In the genomic region with DNA sequence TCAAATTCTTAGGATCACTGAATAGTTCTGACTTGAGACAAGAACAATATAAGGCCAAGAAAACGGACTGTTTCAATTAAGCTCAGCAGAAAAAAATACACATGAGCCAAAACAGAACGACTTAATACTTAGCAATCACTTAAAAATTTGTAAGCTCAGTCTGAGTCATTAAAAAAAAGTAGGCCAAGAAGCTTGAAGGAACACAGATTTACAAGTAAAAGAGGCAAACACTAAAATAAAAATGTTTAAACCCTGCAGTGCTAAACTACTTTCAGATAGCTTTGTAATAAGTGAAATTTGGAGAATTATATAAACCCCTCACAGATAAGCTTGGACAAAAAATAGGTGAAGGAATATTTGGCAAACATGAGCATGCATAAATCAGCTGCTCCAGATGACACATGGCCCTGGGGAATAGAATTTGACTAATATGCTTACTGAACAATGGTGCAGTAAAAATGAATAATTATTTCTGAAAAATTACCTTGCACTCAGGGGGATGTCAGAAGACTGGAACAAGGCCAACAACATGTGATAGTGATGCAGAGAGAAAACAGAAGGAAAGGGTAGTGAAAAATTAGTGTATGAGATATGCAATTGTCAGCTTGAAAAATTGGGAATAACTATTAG, we compare ENCODE assay signal across 1 cellular context.
TF ChIP-seq lines count a peak whose summit lies in the region.

No MANE protein-coding gene starts in this region.

TF ChIP-seq in GM12878, 131 proteins besides CTCF, POLR2A, EP300 and RAD21 (continued from another document and continues in another):
- TF ChIP-seq USF2 (IDR thresholded peaks at IDR 0.05; ENCODE audit: borderline replicate concordance, low read depth, low read length): no peak
- no peak for TF ChIP-seq SKIL (IDR thresholded peaks at IDR 0.05; ENCODE audit: low read depth, poor library complexity, severe bottlenecking)
- TF ChIP-seq, protein P1, sequence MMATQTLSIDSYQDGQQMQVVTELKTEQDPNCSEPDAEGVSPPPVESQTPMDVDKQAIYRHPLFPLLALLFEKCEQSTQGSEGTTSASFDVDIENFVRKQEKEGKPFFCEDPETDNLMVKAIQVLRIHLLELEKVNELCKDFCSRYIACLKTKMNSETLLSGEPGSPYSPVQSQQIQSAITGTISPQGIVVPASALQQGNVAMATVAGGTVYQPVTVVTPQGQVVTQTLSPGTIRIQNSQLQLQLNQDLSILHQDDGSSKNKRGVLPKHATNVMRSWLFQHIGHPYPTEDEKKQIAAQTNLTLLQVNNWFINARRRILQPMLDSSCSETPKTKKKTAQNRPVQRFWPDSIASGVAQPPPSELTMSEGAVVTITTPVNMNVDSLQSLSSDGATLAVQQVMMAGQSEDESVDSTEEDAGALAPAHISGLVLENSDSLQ (IDR thresholded peaks at IDR 0.05): peak; percentile 33; the same call in 1 of the 2 replicates
- TF ChIP-seq ZNF217 (IDR thresholded peaks at IDR 0.05): no peak
- TF ChIP-seq REST (IDR thresholded peaks at IDR 0.05; ENCODE audit: low read depth, low read length): no peak
- TF ChIP-seq HDAC6 (IDR thresholded peaks at IDR 0.05; ENCODE audit: unreplicated experiment): no peak
- TF ChIP-seq KAT2A (conservative IDR thresholded peaks at IDR 0.05; ENCODE audit: control insufficient read depth, low read depth, low read length): no peak
- TF ChIP-seq CHD2 (IDR thresholded peaks at IDR 0.05; ENCODE audit: borderline replicate concordance, low read depth, low read length): no peak
- TF ChIP-seq DPF2 (IDR thresholded peaks at IDR 0.05): 0 out of 2 replicates have a peak, but pooled peaks have one; percentile 30
- no peak for TF ChIP-seq NFXL1 (IDR thresholded peaks at IDR 0.05; ENCODE audit: borderline replicate concordance)
- no peak for TF ChIP-seq PAX8 (IDR thresholded peaks at IDR 0.05)
- TF ChIP-seq, protein P2, sequence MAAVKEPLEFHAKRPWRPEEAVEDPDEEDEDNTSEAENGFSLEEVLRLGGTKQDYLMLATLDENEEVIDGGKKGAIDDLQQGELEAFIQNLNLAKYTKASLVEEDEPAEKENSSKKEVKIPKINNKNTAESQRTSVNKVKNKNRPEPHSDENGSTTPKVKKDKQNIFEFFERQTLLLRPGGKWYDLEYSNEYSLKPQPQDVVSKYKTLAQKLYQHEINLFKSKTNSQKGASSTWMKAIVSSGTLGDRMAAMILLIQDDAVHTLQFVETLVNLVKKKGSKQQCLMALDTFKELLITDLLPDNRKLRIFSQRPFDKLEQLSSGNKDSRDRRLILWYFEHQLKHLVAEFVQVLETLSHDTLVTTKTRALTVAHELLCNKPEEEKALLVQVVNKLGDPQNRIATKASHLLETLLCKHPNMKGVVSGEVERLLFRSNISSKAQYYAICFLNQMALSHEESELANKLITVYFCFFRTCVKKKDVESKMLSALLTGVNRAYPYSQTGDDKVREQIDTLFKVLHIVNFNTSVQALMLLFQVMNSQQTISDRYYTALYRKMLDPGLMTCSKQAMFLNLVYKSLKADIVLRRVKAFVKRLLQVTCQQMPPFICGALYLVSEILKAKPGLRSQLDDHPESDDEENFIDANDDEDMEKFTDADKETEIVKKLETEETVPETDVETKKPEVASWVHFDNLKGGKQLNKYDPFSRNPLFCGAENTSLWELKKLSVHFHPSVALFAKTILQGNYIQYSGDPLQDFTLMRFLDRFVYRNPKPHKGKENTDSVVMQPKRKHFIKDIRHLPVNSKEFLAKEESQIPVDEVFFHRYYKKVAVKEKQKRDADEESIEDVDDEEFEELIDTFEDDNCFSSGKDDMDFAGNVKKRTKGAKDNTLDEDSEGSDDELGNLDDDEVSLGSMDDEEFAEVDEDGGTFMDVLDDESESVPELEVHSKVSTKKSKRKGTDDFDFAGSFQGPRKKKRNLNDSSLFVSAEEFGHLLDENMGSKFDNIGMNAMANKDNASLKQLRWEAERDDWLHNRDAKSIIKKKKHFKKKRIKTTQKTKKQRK (IDR thresholded peaks at IDR 0.05; ENCODE audit: low read depth, low read length): no peak
- TF ChIP-seq FOS (IDR thresholded peaks at IDR 0.05; ENCODE audit: borderline replicate concordance, extremely low read depth, insufficient read length): no peak
- TF ChIP-seq HCFC1 (IDR thresholded peaks at IDR 0.05; ENCODE audit: low read length): no peak
- TF ChIP-seq SMARCA5 (IDR thresholded peaks at IDR 0.05): no peak
- TF ChIP-seq IKZF2 (IDR thresholded peaks at IDR 0.05): 0 out of 4 replicates have a peak, but pooled peaks of 1 of the 2 experiments have one; percentile 26
- no peak for TF ChIP-seq GABPA (IDR thresholded peaks at IDR 0.05; ENCODE audit: low read depth)
- peak; percentile 53; the same call in 1 of the 3 replicates for TF ChIP-seq POU2F2 (IDR thresholded peaks at IDR 0.05; ENCODE audit: borderline replicate concordance, low read depth, low read length)
- no peak for TF ChIP-seq STAT3 (IDR thresholded peaks at IDR 0.05; ENCODE audit: low read depth, low read length)
- no peak for TF ChIP-seq NR2F1 (conservative IDR thresholded peaks at IDR 0.05)
- TF ChIP-seq IRF4 (IDR thresholded peaks at IDR 0.05; ENCODE audit: low read depth, low read length): no peak
- no peak for TF ChIP-seq ZBTB33 (IDR thresholded peaks at IDR 0.05)
- no peak for TF ChIP-seq ZBTB4 (CRISPR knock-in tag; IDR thresholded peaks at IDR 0.05)
- no peak for TF ChIP-seq BCL11A (IDR thresholded peaks at IDR 0.05; ENCODE audit: low read depth, low read length)
- no peak for TF ChIP-seq RB1 (IDR thresholded peaks at IDR 0.05; ENCODE audit: borderline replicate concordance)
- TF ChIP-seq ETV6 (conservative IDR thresholded peaks at IDR 0.05 in 1 of 2, IDR thresholded peaks at IDR 0.05 in 1 of 2; ENCODE audit: borderline replicate concordance in 1 of 2, low read depth in 1 of 2): no peak
- no peak for TF ChIP-seq SMC3 (IDR thresholded peaks at IDR 0.05; ENCODE audit: borderline replicate concordance, low read length)
- peak; percentile 87 for TF ChIP-seq MEF2B (IDR thresholded peaks at IDR 0.05; ENCODE audit: partially characterized antibody, poor library complexity, severe bottlenecking)
- TF ChIP-seq PAX5 (IDR thresholded peaks at IDR 0.05; ENCODE audit: borderline replicate concordance, low read depth, low read length): no peak
- TF ChIP-seq CUX1 (IDR thresholded peaks at IDR 0.05; ENCODE audit: insufficient replicate concordance, low read depth, low read length): no peak
- TF ChIP-seq TBL1XR1 (IDR thresholded peaks at IDR 0.05; ENCODE audit: low read depth, low read length): no peak
- TF ChIP-seq MYB (IDR thresholded peaks at IDR 0.05; ENCODE audit: borderline replicate concordance, low read depth, low read length): no peak
